Comparison of ENCODE assay signal across 9 cellular contexts in the genomic region with DNA sequence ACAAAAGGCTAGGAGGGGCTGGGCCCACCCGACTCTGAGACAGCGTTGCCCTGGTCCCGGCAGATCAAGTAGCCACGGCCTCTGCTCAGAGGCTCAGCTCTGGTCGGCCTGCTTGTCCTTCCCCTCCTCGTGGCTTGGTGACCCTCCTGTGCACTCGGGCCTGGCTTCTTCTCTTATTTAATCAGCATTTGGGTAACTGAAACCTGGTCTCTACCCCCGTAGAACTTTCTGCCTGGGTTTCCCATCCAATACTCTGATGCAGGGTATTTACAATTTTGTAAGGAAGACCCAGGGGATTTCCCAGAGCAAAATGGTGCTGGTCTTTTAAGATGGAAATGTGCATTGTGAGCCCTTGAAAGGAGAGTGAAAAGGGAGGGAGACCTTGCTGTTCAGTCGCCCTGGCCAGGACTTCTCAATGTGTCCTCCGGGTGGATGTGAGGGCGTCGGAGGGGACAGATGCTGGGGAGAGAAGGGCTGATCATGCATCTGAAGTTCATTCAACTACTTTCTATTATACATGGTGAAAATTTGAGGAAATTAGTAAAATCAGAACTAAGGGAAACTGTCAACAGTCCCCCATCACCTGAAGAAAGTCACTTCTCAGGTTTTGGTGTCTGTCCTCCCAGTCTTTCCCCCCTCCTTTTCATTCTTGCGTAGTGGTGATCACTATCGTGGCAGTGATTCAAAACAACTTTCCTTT. TPM values are rescaled to one million over a fixed set of nuclear protein-coding genes. Genes with fewer than 3 reads are reported as not detected.
DNase-seq lines count a peak whose midpoint lies in the region; ATAC-seq and TF ChIP-seq lines count a peak whose summit lies in the region.
"Had no signal": no experiment of that assay in that cellular context is flagged by ENCODE, and none has a peak within 500 bp of the region (broad histone marks: within the 10 kb centered on the region; RNA-seq: fewer than 3 reads in every experiment).

No MANE protein-coding gene starts in this region.

- TF ChIP-seq CTCF in GM10248 (IDR thresholded peaks at IDR 0.05; ENCODE audit: control extremely low read depth, extremely low read depth, low read depth, missing control alignments) (no peak), WTC11 (IDR thresholded peaks at IDR 0.05) (no peak), mesothelial cell of epicardium (IDR thresholded peaks at IDR 0.05; ENCODE audit: unreplicated experiment) (no peak)

- DNase-seq in GM10248 (ENCODE audit: extremely low spot score), result peak; percentile 63
- no peak for DNase-seq in WTC11 (ENCODE audit: low spot score)
- no peak for DNase-seq in mesothelial cell of epicardium (ENCODE audit: low spot score in 2 of 2, unreplicated experiment in 2 of 2)
- no peak for DNase-seq in iPS-NIHi7 (ENCODE audit: extremely low spot score)
- DNase-seq in DMS53 treated with DMSO at 0.1 percent for 48 hours (lab: John Stamatoyannopoulos, UW; ENCODE audit: unreplicated experiment), result no peak
- DNase-seq: caudate nucleus had no signal

- H3K4me1 Mint-ChIP-seq in WTC11 (peaks cover 29% of the 10 kb centered on the region), mesothelial cell of epicardium (peaks cover 22% of the 10 kb centered on the region)

- H3K27me3 Mint-ChIP-seq in WTC11 (ENCODE audit: low read depth) (no peaks in the 10 kb centered on the region), mesothelial cell of epicardium (ENCODE audit: low read depth) (no peaks in the 10 kb centered on the region)

- H3K4me3 Mint-ChIP-seq in WTC11 (no peak overlapping the region), mesothelial cell of epicardium (no peak overlapping the region)

- H3K9me3 Mint-ChIP-seq in WTC11 (peaks cover 10% of the 10 kb centered on the region), mesothelial cell of epicardium (peaks cover 31% of the 10 kb centered on the region)

- H3K27ac Mint-ChIP-seq in WTC11 (no peak overlapping the region; the same call in 1 of the 2 replicates), mesothelial cell of epicardium (peak overlapping the region; percentile 58)

- CTCF ChIA-PET in GM10248 (lab: Yijun Ruan, JAX) (interaction anchor here (1.6 kb wide), 2 partner anchors 38 to 40 kb away, joined by 3 to 6 read pairs; no protein-coding TSS in a partner anchor), WTC11 (lab: Charles Lee) (interaction anchor here (2.2 kb wide), 1 partner anchor 17 kb away, joined by 12 read pairs; the partner anchor contains the start of gene ACKR3)

- ATAC-seq in GM21619 (IDR thresholded peaks at IDR 0.05; ENCODE audit: unreplicated experiment) (peak; percentile 41), WTC11 (peak; percentile 58), HG02970 (IDR thresholded peaks at IDR 0.05; ENCODE audit: low FRiP score, unreplicated experiment) (no peak), HG03469 (IDR thresholded peaks at IDR 0.05; ENCODE audit: unreplicated experiment) (no peak)

- POLR2A ChIA-PET in GM10248 (lab: Yijun Ruan, JAX), result no interaction called here
- POLR2A ChIA-PET in WTC11 (lab: Charles Lee), result no interaction called here

- H3K36me3 Mint-ChIP-seq in WTC11 (no peaks in the 10 kb centered on the region; the same call in 1 of the 2 replicates), mesothelial cell of epicardium (peaks cover 6% of the 10 kb centered on the region)

TF ChIP-seq in WTC11, 78 proteins besides CTCF, POLR2A, EP300 and RAD21:
- TF ChIP-seq ZNF138 (CRISPR knock-in tag; conservative IDR thresholded peaks at IDR 0.05) (no peak), E2F1 (CRISPR knock-in tag; IDR thresholded peaks at IDR 0.05) (no peak), ZMAT4 (CRISPR knock-in tag; IDR thresholded peaks at IDR 0.05) (no peak)

RNA-seq across cellular contexts. Expression of gene ACKR3, which starts 17.6 kb away (rescaled TPM):
- total RNA-seq in WTC11 (2021), result 0.94 to 1.4 TPM (median 1.3 TPM) in 3 replicates
- total RNA-seq in mesothelial cell of epicardium, result 70.6 to 78.7 TPM (median 77.6 TPM) in 3 replicates

Comparison
In these comparisons a context has a peak if more than half of its experiments do, and no peak if none do; other contexts are left out.
1. ATAC-seq: peak in GM21619 (single experiment) and WTC11 (single experiment); none in HG02970 (single experiment) and HG03469 (single experiment).
2. RNA of gene ACKR3, which starts 17.6 kb away (total RNA-seq): 70.6 to 78.7 TPM in mesothelial cell of epicardium; 0.94 to 1.4 TPM in WTC11; every median in the first group is over 10 times any median in the second.